ENCODE assay signal across 8 cellular contexts in genomic region chr3:4467522-4467867, GRCh38. TPM values are rescaled to one million over a fixed set of nuclear protein-coding genes. Genes with fewer than 3 reads are reported as not detected.
DNase-seq lines count a peak whose midpoint lies in the region; ATAC-seq, FAIRE-seq and TF ChIP-seq lines count a peak whose summit lies in the region.

No MANE protein-coding gene starts in this region.

- no peaks in the 10 kb centered on the region for H3K9me3 Mint-ChIP-seq in activated CD4-positive, alpha-beta T cell treated with anti-CD3 and anti-CD28 coated beads, Interleukin-2, amount 10 ng/mL, durations not matched to agents 7 days and 5 days

- no peaks in the 10 kb centered on the region for H3K9me3 ChIP-seq in HepG2 (ENCODE audit: low read length)
- H3K9me3 ChIP-seq in thymus (ENCODE audit: control insufficient read depth) = no peaks in the 10 kb centered on the region

- no peaks in the 10 kb centered on the region for H3K36me3 ChIP-seq in HepG2 (replicated peaks in 1 of 2; ENCODE audit: control insufficient read depth in 1 of 2, insufficient read depth in 2 of 2, low read length in 2 of 2)
- no peaks in the 10 kb centered on the region for H3K36me3 ChIP-seq in thymus (ENCODE audit: control insufficient read depth, insufficient read depth)

- intact Hi-C loops in HepG2 (cut with micrococcal nuclease; ENCODE audit: unreplicated experiment) = loop anchor here (2.0 kb wide), 1 partner anchor 25 kb away; the partner anchor contains the start of gene ITPR1

- TSS peak; percentile 56 for BruUV-seq in HepG2 (replicated peaks; lab: Mats Ljungman, UMichigan)

- CTCF ChIA-PET in activated CD4-positive, alpha-beta T cell treated with anti-CD3 and anti-CD28 coated beads, Interleukin-2, amount 10 ng/mL, durations not matched to agents 7 days and 5 days (lab: Charles Lee) = interaction anchor here (0.6 to 1.5 kb wide), 6 partner anchors 9 to 852 kb away, joined by 3 to 5 read pairs (median 3); partner anchors contain the start of gene ITPR1
- CTCF ChIA-PET in HepG2 (lab: Yijun Ruan, JAX; ENCODE audit: low intra/inter-chr PET ratio, low total read pairs) = no interaction called here

- peak overlapping the region; percentile 91 for H2AFZ ChIP-seq in HepG2 (ENCODE audit: low read length)

- no peak for FAIRE-seq in HepG2 (lab: Jason Lieb, UNC)

- H3K4me3 Mint-ChIP-seq in activated CD4-positive, alpha-beta T cell treated with anti-CD3 and anti-CD28 coated beads, Interleukin-2, amount 10 ng/mL, durations not matched to agents 7 days and 5 days = peak overlapping the region; percentile 91

- H3K27ac ChIP-seq in angular gyrus (ENCODE audit: low read depth, low read length) = peak overlapping the region; percentile 42
- H3K27ac ChIP-seq in HepG2 (ENCODE audit: extremely low read length, insufficient read depth, low read length) = peak overlapping the region; percentile 88
- H3K27ac ChIP-seq in thymus (ENCODE audit: low read depth) = no peak overlapping the region

- ATAC-seq in HepG2 = no peak
- no peak for ATAC-seq in GM18858 (IDR thresholded peaks at IDR 0.05; ENCODE audit: unreplicated experiment)

- in situ Hi-C loops in HepG2 (cut with HindIII; ENCODE audit: extremely low pct_ligation_motif_present, low pct_unique_long_range_greater_than_20kb) = no loop called here

- TF ChIP-seq CTCF in HepG2 (CRISPR knock-in tag; IDR thresholded peaks at IDR 0.05) = no peak

- H3K4me2 ChIP-seq in HepG2 (ENCODE audit: low read depth, low read length) = peak overlapping the region; percentile 86

- peak overlapping the region; percentile 89 for H3K9ac ChIP-seq in HepG2 (ENCODE audit: insufficient read depth, low read depth, low read length)

- H3K27me3 ChIP-seq in HepG2 (ENCODE audit: control insufficient read depth in 1 of 2, insufficient read depth in 2 of 2, low read length in 2 of 2) = peaks cover 0 to 1% of the 10 kb centered on the region in 2 experiments; a peak in 3 of 5 replicates
- no peaks in the 10 kb centered on the region for H3K27me3 ChIP-seq in thymus (ENCODE audit: control insufficient read depth, insufficient read depth)

- TF ChIP-seq EP300 in HepG2 (IDR thresholded peaks at IDR 0.05; ENCODE audit: low read depth in 2 of 2, low read length in 2 of 2) (no peak), HepG2 (CRISPR knock-in tag; IDR thresholded peaks at IDR 0.05; ENCODE audit: borderline replicate concordance) (no peak)

- peak overlapping the region; percentile 96 for H3K27ac Mint-ChIP-seq in activated CD4-positive, alpha-beta T cell treated with anti-CD3 and anti-CD28 coated beads, Interleukin-2, amount 10 ng/mL, durations not matched to agents 7 days and 5 days

- POLR2A ChIA-PET in activated CD4-positive, alpha-beta T cell treated with anti-CD3 and anti-CD28 coated beads, Interleukin-2, amount 10 ng/mL, durations not matched to agents 7 days and 5 days (lab: Charles Lee) = interaction anchor here (0.6 to 1.1 kb wide), 3 partner anchors 25 to 160 kb away, joined by 3 read pairs; partner anchors contain the start of gene ITPR1
- POLR2A ChIA-PET in HepG2 (lab: Yijun Ruan, JAX) = interaction anchor here (0.6 to 1.6 kb wide), 13 partner anchors 10 to 559 kb away, joined by 3 to 49 read pairs (median 4); partner anchors contain the start of gene ITPR1

- WGBS in HepG2 (ENCODE audit: low lambda C conversion rate) = 90% methylated on average over 13 of the region's 13 CpGs
- WGBS in thymus = 81% methylated on average over 13 of the region's 13 CpGs

- no peak for DNase-seq in activated CD4-positive, alpha-beta T cell treated with anti-CD3 and anti-CD28 coated beads, Interleukin-2, amount 10 ng/mL, durations not matched to agents 7 days and 5 days
- DNase-seq in activated CD4-positive, alpha-beta T cell treated with anti-CD3 and anti-CD28 coated beads, Interleukin-2, amount 50 U/mL, for 4 hours = no peak
- DNase-seq in HepG2 (ENCODE audit: low spot score) (no peak), CD1c-positive myeloid dendritic cell (ENCODE audit: extremely low spot score) (no peak), kidney glomerular epithelial cell (lab: John Stamatoyannopoulos, UW) (no peak)

- TF ChIP-seq POLR2A in HepG2 (IDR thresholded peaks at IDR 0.05; ENCODE audit: insufficient read depth in 1 of 2, low read depth in 2 of 2, low read length in 2 of 2) = no peak

- peaks cover 11% of the 10 kb centered on the region for H3K79me2 ChIP-seq in HepG2 (ENCODE audit: insufficient read depth, low read length)

- H3K4me3 ChIP-seq in HepG2 (replicated peaks in 1 of 3; ENCODE audit: insufficient read depth in 1 of 3, low read depth in 2 of 3, low read length in 3 of 3) = peak overlapping the region in 2 of 3 experiments; percentile 73 to 85; a peak in 4 of 6 replicates
- peak overlapping the region; percentile 99 for H3K4me3 ChIP-seq in thymus (ENCODE audit: low read length)

- H3K4me1 ChIP-seq in HepG2 (ENCODE audit: insufficient read depth, low read length) (peaks cover 15% of the 10 kb centered on the region), thymus (ENCODE audit: control insufficient read depth, insufficient read depth, low read length) (peaks cover 5% of the 10 kb centered on the region)

- H4K20me1 ChIP-seq in HepG2 (ENCODE audit: insufficient read depth, low read length) = no peaks in the 10 kb centered on the region

- TF ChIP-seq RAD21 in HepG2 (CRISPR knock-in tag; IDR thresholded peaks at IDR 0.05) = no peak

- peaks cover 28% of the 10 kb centered on the region for H3K4me1 Mint-ChIP-seq in activated CD4-positive, alpha-beta T cell treated with anti-CD3 and anti-CD28 coated beads, Interleukin-2, amount 10 ng/mL, durations not matched to agents 7 days and 5 days

- H3K27me3 Mint-ChIP-seq in activated CD4-positive, alpha-beta T cell treated with anti-CD3 and anti-CD28 coated beads, Interleukin-2, amount 10 ng/mL, durations not matched to agents 7 days and 5 days = no peaks in the 10 kb centered on the region

- H3K36me3 Mint-ChIP-seq in activated CD4-positive, alpha-beta T cell treated with anti-CD3 and anti-CD28 coated beads, Interleukin-2, amount 10 ng/mL, durations not matched to agents 7 days and 5 days (ENCODE audit: low read depth) = no peaks in the 10 kb centered on the region

RNA-seq across cellular contexts. Expression of gene SUMF1, which starts 0.4 kb away (rescaled TPM):
- total RNA-seq in activated CD4-positive, alpha-beta T cell treated with anti-CD3 and anti-CD28 coated beads, Interleukin-2, amount 10 ng/mL, durations not matched to agents 7 days and 5 days = 1 to 10 TPM; 6.2 to 9.0 TPM
- total RNA-seq in HepG2 (2016; rRNA removed; fragmentation: Illumina TruSeq; extraction: Trizol) = 14.1 and 28.9 TPM in 2 replicates
- total RNA-seq in HepG2 (2016; cell fraction: cytosol; rRNA removed; fragmentation: Illumina TruSeq; extraction: Trizol; ENCODE audit: low read depth) = 9.1 and 10.4 TPM in 2 replicates
- total RNA-seq in HepG2 (2016; cell fraction: insoluble cytoplasmic fraction; rRNA removed; fragmentation: Illumina TruSeq; extraction: Trizol) = 15.7 and 30.9 TPM in 2 replicates
- 10.4 and 11.0 TPM in 2 replicates for total RNA-seq in HepG2 (2016; cell fraction: membrane; rRNA removed; fragmentation: Illumina TruSeq; extraction: Trizol)
- 35.9 and 39.6 TPM in 2 replicates for total RNA-seq in HepG2 (2016; cell fraction: nucleus; rRNA removed; fragmentation: Illumina TruSeq; extraction: Trizol)
- polyA plus RNA-seq in HepG2 (2011; rRNA removed) (18.5 and 19.4 TPM in 2 replicates), thymus (14.1 TPM)
- polyA plus RNA-seq in HepG2 (2011; cell fraction: cytosol; rRNA removed) = 25.4 and 26.1 TPM in 2 replicates
- 23.9 and 25.8 TPM in 2 replicates for polyA plus RNA-seq in HepG2 (2011; cell fraction: nucleus; rRNA removed)
- polyA plus RNA-seq in HepG2 (2012) = 13.5 and 16.1 TPM in 2 replicates
- polyA plus RNA-seq in HepG2 (2016; cell fraction: cytosol; fragmentation: Illumina TruSeq; extraction: Trizol; ENCODE audit: low read depth) = 2.1 and 2.6 TPM in 2 replicates
- 11.5 and 12.3 TPM in 2 replicates for polyA plus RNA-seq in HepG2 (2016; cell fraction: insoluble cytoplasmic fraction; fragmentation: Illumina TruSeq; extraction: Trizol; ENCODE audit: low read depth)
- 4.8 and 5.8 TPM in 2 replicates for polyA plus RNA-seq in HepG2 (2016; cell fraction: membrane; fragmentation: Illumina TruSeq; extraction: Trizol; ENCODE audit: low read depth)
- 26.9 and 28.6 TPM in 2 replicates for polyA plus RNA-seq in HepG2 (2016; cell fraction: nucleus; fragmentation: Illumina TruSeq; extraction: Trizol; ENCODE audit: insufficient read depth, low read depth)
- 41.6 and 45.0 TPM in 2 replicates for polyA minus RNA-seq in HepG2 (2011; rRNA and poly(A)+ RNA removed; ENCODE audit: low replicate concordance)
- 10.6 and 13.7 TPM in 2 replicates for polyA minus RNA-seq in HepG2 (2011; cell fraction: cytosol; rRNA and poly(A)+ RNA removed)
- polyA minus RNA-seq in HepG2 (2011; cell fraction: nucleus; rRNA and poly(A)+ RNA removed) = 63.1 and 66.0 TPM in 2 replicates

RNA-seq across cellular contexts. Expression of gene ITPR1, which starts 25.7 kb away (rescaled TPM):
- 10 to 100 TPM; 42.3 to 44.7 TPM for total RNA-seq in activated CD4-positive, alpha-beta T cell treated with anti-CD3 and anti-CD28 coated beads, Interleukin-2, amount 10 ng/mL, durations not matched to agents 7 days and 5 days
- 10.1 and 11.4 TPM in 2 replicates for total RNA-seq in HepG2 (2016; rRNA removed; fragmentation: Illumina TruSeq; extraction: Trizol)
- total RNA-seq in HepG2 (2016; cell fraction: cytosol; rRNA removed; fragmentation: Illumina TruSeq; extraction: Trizol; ENCODE audit: low read depth) = 1.5 and 2.1 TPM in 2 replicates
- total RNA-seq in HepG2 (2016; cell fraction: insoluble cytoplasmic fraction; rRNA removed; fragmentation: Illumina TruSeq; extraction: Trizol) = 11.8 and 12.0 TPM in 2 replicates
- total RNA-seq in HepG2 (2016; cell fraction: membrane; rRNA removed; fragmentation: Illumina TruSeq; extraction: Trizol) = 3.9 and 4.1 TPM in 2 replicates
- 32.1 and 34.1 TPM in 2 replicates for total RNA-seq in HepG2 (2016; cell fraction: nucleus; rRNA removed; fragmentation: Illumina TruSeq; extraction: Trizol)
- polyA plus RNA-seq in HepG2 (2011; rRNA removed) (6.3 and 10.0 TPM in 2 replicates), thymus (36.6 TPM)
- 4.4 and 4.5 TPM in 2 replicates for polyA plus RNA-seq in HepG2 (2011; cell fraction: cytosol; rRNA removed)
- 9.3 and 10.4 TPM in 2 replicates for polyA plus RNA-seq in HepG2 (2011; cell fraction: nucleus; rRNA removed)
- 9.7 and 13.7 TPM in 2 replicates for polyA plus RNA-seq in HepG2 (2012)
- 0.59 and 0.74 TPM in 2 replicates for polyA plus RNA-seq in HepG2 (2016; cell fraction: cytosol; fragmentation: Illumina TruSeq; extraction: Trizol; ENCODE audit: low read depth)
- 5.4 and 5.7 TPM in 2 replicates for polyA plus RNA-seq in HepG2 (2016; cell fraction: insoluble cytoplasmic fraction; fragmentation: Illumina TruSeq; extraction: Trizol; ENCODE audit: low read depth)
- 0.90 and 1.2 TPM in 2 replicates for polyA plus RNA-seq in HepG2 (2016; cell fraction: membrane; fragmentation: Illumina TruSeq; extraction: Trizol; ENCODE audit: low read depth)
- polyA plus RNA-seq in HepG2 (2016; cell fraction: nucleus; fragmentation: Illumina TruSeq; extraction: Trizol; ENCODE audit: insufficient read depth, low read depth) = 12.6 and 14.0 TPM in 2 replicates
- 31.4 and 330 TPM in 2 replicates for polyA minus RNA-seq in HepG2 (2011; rRNA and poly(A)+ RNA removed; ENCODE audit: low replicate concordance)
- polyA minus RNA-seq in HepG2 (2011; cell fraction: cytosol; rRNA and poly(A)+ RNA removed) = 12.1 and 15.5 TPM in 2 replicates
- 75.3 and 85.2 TPM in 2 replicates for polyA minus RNA-seq in HepG2 (2011; cell fraction: nucleus; rRNA and poly(A)+ RNA removed)
